ENCODE assay signal across 1 cellular context in genomic region chr1:155079210-155079486, GRCh38.
TF ChIP-seq lines count a peak whose summit lies in the region.

No MANE protein-coding gene starts in this region.

TF ChIP-seq in WTC11, 78 proteins besides CTCF, POLR2A, EP300 and RAD21 (continued from another document):
- TF ChIP-seq ZNF512 (CRISPR knock-in tag; IDR thresholded peaks at IDR 0.05; ENCODE audit: borderline replicate concordance) (no peak), MXD4 (CRISPR knock-in tag; IDR thresholded peaks at IDR 0.05; ENCODE audit: borderline replicate concordance) (no peak), ATF6 (CRISPR knock-in tag; IDR thresholded peaks at IDR 0.05) (no peak), ZNF232 (CRISPR knock-in tag; IDR thresholded peaks at IDR 0.05) (0 out of 2 replicates have a peak, but pooled peaks have one; percentile 13), HMGXB4 (CRISPR knock-in tag; IDR thresholded peaks at IDR 0.05) (no peak), ELF4 (CRISPR knock-in tag; IDR thresholded peaks at IDR 0.05; ENCODE audit: low read depth) (no peak)
